9 cellular contexts compared by ENCODE assay signal in genomic region chr11:131910491-131911387, GRCh38.
A peak's percentile ranks its signal among the peaks of the same experiment; 100 is the strongest.
DNase-seq lines count a peak whose midpoint lies in the region; TF ChIP-seq lines count a peak whose summit lies in the region.
"Had no signal": no experiment of that assay in that cellular context is flagged by ENCODE, and none has a peak within 500 bp of the region (broad histone marks: within the 10 kb centered on the region; RNA-seq: fewer than 3 reads in every experiment).

No MANE protein-coding gene starts in this region.

- H3K27ac ChIP-seq in AG04450 (ENCODE audit: low read depth, low read length), result peak overlapping the region; percentile 25
- H3K27ac ChIP-seq in HUES48 (ENCODE audit: low read depth, low read length), result peak overlapping the region; percentile 46
- peak overlapping the region in 1 of 2 donors; percentile 49 for H3K27ac ChIP-seq in coronary artery
- peak overlapping the region; percentile 99 for H3K27ac ChIP-seq in mesenchymal stem cell (ENCODE audit: low read length, poor library complexity, severe bottlenecking)

- peak overlapping the region; percentile 25; the same call in 1 of the 2 replicates for H3K9ac ChIP-seq in HUES48 (ENCODE audit: low read depth, low read length)
- peak overlapping the region; percentile 90 for H3K9ac ChIP-seq in mesenchymal stem cell (ENCODE audit: low read length)

- H3K14ac ChIP-seq in mesenchymal stem cell (ENCODE audit: low read length in 2 of 2), result peak overlapping the region in 1 of 2 experiments; percentile 58

- H3K4ac ChIP-seq in mesenchymal stem cell (ENCODE audit: low read depth in 1 of 2, low read length in 2 of 2), result peak overlapping the region; percentile 88 to 90

- H4K91ac ChIP-seq in mesenchymal stem cell (ENCODE audit: low read length), result peak overlapping the region; percentile 91

- H3K18ac ChIP-seq in mesenchymal stem cell (ENCODE audit: low read depth in 1 of 2, low read length in 2 of 2), result peak overlapping the region; percentile 64 to 82

- CTCF ChIA-PET in AG04450 (lab: Charles Lee), result interaction anchor here (0.6 to 7.0 kb wide), 21 partner anchors 9 to 1127 kb away, joined by 3 to 134 read pairs (median 4); no protein-coding TSS in a partner anchor

- DNase-seq in AG04450 (ENCODE audit: low read depth, low spot score) (no peak), coronary artery (ENCODE audit: low spot score) (no peak), mesenchymal stem cell (peak; percentile 62), HuH-7 (ENCODE audit: low spot score) (no peak), AML-193 (lab: John Stamatoyannopoulos, UW) (no peak), globus pallidus (ENCODE audit: low spot score) (no peak)
- DNase-seq in activated T-cell treated with anti-CD3 and anti-CD28 coated beads, Interleukin-2, amount 50 U/mL, for 24 hours, result no peak
- DNase-seq: stimulated activated CD8-positive, alpha-beta memory T cell treated with anti-CD3 and anti-CD28 coated beads, Interleukin-4, amount 100 ng/mL, for 48 hours had no signal

- peak overlapping the region; percentile 100 for H2BK5ac ChIP-seq in mesenchymal stem cell (ENCODE audit: low read depth, low read length, poor library complexity, severe bottlenecking)

- H4K8ac ChIP-seq in mesenchymal stem cell (ENCODE audit: low read length), result peak overlapping the region; percentile 69

- peak overlapping the region; percentile 58 for H2AK5ac ChIP-seq in mesenchymal stem cell (ENCODE audit: low read length, severe bottlenecking)

- H3K27me3 ChIP-seq in AG04450 (ENCODE audit: control insufficient read depth, insufficient read depth, low read length), result no peaks in the 10 kb centered on the region
- peaks cover 22% of the 10 kb centered on the region for H3K27me3 ChIP-seq in HUES48 (ENCODE audit: control insufficient read depth, insufficient read depth, low read length)
- no peaks in the 10 kb centered on the region for H3K27me3 ChIP-seq in mesenchymal stem cell (ENCODE audit: control insufficient read depth in 1 of 2, insufficient read depth in 1 of 2, low read length in 2 of 2)

- WGBS in mesenchymal stem cell, result under 1% methylated on average over 65 of the region's 110 CpGs

- H3K23ac ChIP-seq in mesenchymal stem cell (ENCODE audit: low read length in 2 of 2), result peak overlapping the region in 1 of 2 experiments; percentile 46

- H3K4me1 ChIP-seq in HUES48 (ENCODE audit: control insufficient read depth, insufficient read depth, low read length) (peaks cover 18% of the 10 kb centered on the region), mesenchymal stem cell (ENCODE audit: control insufficient read depth, insufficient read depth, low read depth, low read length) (peaks cover 10% of the 10 kb centered on the region)

- H3K36me3 ChIP-seq in HUES48 (ENCODE audit: control insufficient read depth, insufficient read depth, low read length), result no peaks in the 10 kb centered on the region
- H3K36me3 ChIP-seq in mesenchymal stem cell (ENCODE audit: control insufficient read depth in 1 of 2, insufficient read depth in 2 of 2, low read depth in 1 of 2, low read length in 2 of 2), result peaks cover 0 to 3% of the 10 kb centered on the region in 2 experiments

- H3K4me3 Mint-ChIP-seq in activated T-cell treated with anti-CD3 and anti-CD28 coated beads, Interleukin-2, amount 50 U/mL, for 24 hours, result no peak overlapping the region

- H3K4me1 Mint-ChIP-seq in activated T-cell treated with anti-CD3 and anti-CD28 coated beads, Interleukin-2, amount 50 U/mL, for 24 hours (ENCODE audit: low read depth), result no peaks in the 10 kb centered on the region

- H3K9me3 ChIP-seq in AG04450 (ENCODE audit: control insufficient read depth, insufficient read depth, low read length), result no peaks in the 10 kb centered on the region
- H3K9me3 ChIP-seq in HUES48 (ENCODE audit: control insufficient read depth, insufficient read depth, low read length), result no peaks in the 10 kb centered on the region
- H3K9me3 ChIP-seq in mesenchymal stem cell (ENCODE audit: control insufficient read depth, low read length), result no peaks in the 10 kb centered on the region

- H2BK120ac ChIP-seq in mesenchymal stem cell (ENCODE audit: low read depth, low read length), result peak overlapping the region; percentile 57

- peak overlapping the region; percentile 65 for H2AFZ ChIP-seq in mesenchymal stem cell (ENCODE audit: low read depth, low read length)

- POLR2A ChIA-PET in AG04450 (lab: Yijun Ruan, JAX), result interaction anchor here (2.6 kb wide), 1 partner anchor 216 kb away, joined by 12 read pairs; no protein-coding TSS in a partner anchor

- TF ChIP-seq CTCF in AG04450 (IDR thresholded peaks at IDR 0.05; ENCODE audit: low read depth, low read length) (no peak; the same call in 1 of the 2 replicates), coronary artery (IDR thresholded peaks at IDR 0.05) (no peak)

- H3K79me1 ChIP-seq in mesenchymal stem cell (replicated peaks; ENCODE audit: low read length, poor library complexity, severe bottlenecking), result peaks cover 8% of the 10 kb centered on the region

- H3K27me3 Mint-ChIP-seq in activated T-cell treated with anti-CD3 and anti-CD28 coated beads, Interleukin-2, amount 50 U/mL, for 24 hours, result peaks cover 51% of the 10 kb centered on the region

- H3K36me3 Mint-ChIP-seq in activated T-cell treated with anti-CD3 and anti-CD28 coated beads, Interleukin-2, amount 50 U/mL, for 24 hours (ENCODE audit: low read depth), result no peaks in the 10 kb centered on the region

- H3K4me3 ChIP-seq in AG04450 (ENCODE audit: low read depth, low read length), result peak overlapping the region; percentile 88
- H3K4me3 ChIP-seq in HUES48 (ENCODE audit: low read depth, low read length), result peak overlapping the region; percentile 67
- peak overlapping the region; percentile 66 for H3K4me3 ChIP-seq in coronary artery
- peak overlapping the region; percentile 86 to 93 for H3K4me3 ChIP-seq in mesenchymal stem cell (ENCODE audit: insufficient read depth in 1 of 2, low read depth in 1 of 2, low read length in 2 of 2)

- H2BK15ac ChIP-seq in mesenchymal stem cell (ENCODE audit: low read depth, poor library complexity, severe bottlenecking), result peak overlapping the region; percentile 26

- H3K27ac Mint-ChIP-seq in activated T-cell treated with anti-CD3 and anti-CD28 coated beads, Interleukin-2, amount 50 U/mL, for 24 hours, result no peak overlapping the region

- peak overlapping the region; percentile 49 to 70 for H2BK12ac ChIP-seq in mesenchymal stem cell (ENCODE audit: low read length in 2 of 2)

- no peaks in the 10 kb centered on the region for H3K9me3 Mint-ChIP-seq in activated T-cell treated with anti-CD3 and anti-CD28 coated beads, Interleukin-2, amount 50 U/mL, for 24 hours

- peak overlapping the region; percentile 67 for H3K4me2 ChIP-seq in mesenchymal stem cell (ENCODE audit: low read length, poor library complexity, severe bottlenecking)
